In genomic region chr2:75532488-75532887, GRCh38 we compare ENCODE assay signal across 27 cellular contexts. TPM values are rescaled to one million over a fixed set of nuclear protein-coding genes. Genes with fewer than 3 reads are reported as not detected.
"Had no signal": no experiment of that assay in that cellular context is flagged by ENCODE, and none has a peak within 500 bp of the region (broad histone marks: within the 10 kb centered on the region; RNA-seq: fewer than 3 reads in every experiment).

No MANE protein-coding gene starts in this region.

- H3K27ac ChIP-seq: ascending aorta, cardiac muscle cell, KMS-11, SJCRH30, SK-N-MC had no signal

- DNase-seq: activated CD4-positive, alpha-beta T cell treated with anti-CD3 and anti-CD28 coated beads for 36 hours; activated CD4-positive, alpha-beta T cell treated with anti-CD3 and anti-CD28 coated beads, Interleukin-2, amount 10 ng/mL, durations not matched to agents 7 days and 5 days; activated CD4-positive, alpha-beta T cell treated with anti-CD3 and anti-CD28 coated beads, Interleukin-2, amount 50 U/mL, for 48 hours; activated CD8-positive, alpha-beta T cell treated with anti-CD3 and anti-CD28 coated beads, Interleukin-2, amount 10 ng/mL, durations not matched to agents 7 days and 5 days; activated gamma-delta T cell; activated naive CD4-positive, alpha-beta T cell treated with Interleukin-2 at 50 U/mL for 16 hours; activated naive CD8-positive, alpha-beta T cell treated with anti-CD3 and anti-CD28 coated beads, Interleukin-2, amount 10 ng/mL, durations not matched to agents 7 days and 5 days; activated T-cell treated with anti-CD3 and anti-CD28 coated beads, Interleukin-2, amount 50 U/mL, for 24 hours; amygdala; MM.1S; NCI-H1092; NCI-H1436 treated with DMSO at 0.1 percent for 48 hours; NCI-H1694 treated with DMSO at 0.1 percent for 48 hours; NCI-H2029; NCI-H345; NCI-H524 treated with DMSO at 0.1 percent for 48 hours; SHP77; SJCRH30; T1000 had no signal

- H3K4me3 ChIP-seq: ascending aorta, cardiac muscle cell, SJCRH30, SK-N-MC had no signal

- H3K9me3 ChIP-seq: ascending aorta, SJCRH30 had no signal

- H3K4me2 ChIP-seq: KMS-11 had no signal

- H3K27me3 ChIP-seq: ascending aorta, cardiac muscle cell had no signal

- H3K36me3 ChIP-seq: ascending aorta, cardiac muscle cell, SJCRH30 had no signal

- H3K9ac ChIP-seq: KMS-11 had no signal

- H3K4me1 ChIP-seq: ascending aorta, SJCRH30 had no signal

RNA-seq across cellular contexts. Expression of gene EVA1A, which starts 28.3 kb away (rescaled TPM):
- total RNA-seq: activated CD8-positive, alpha-beta T cell treated with anti-CD3 and anti-CD28 coated beads, Interleukin-2, amount 10 ng/mL, durations not matched to agents 7 days and 5 days; activated naive CD8-positive, alpha-beta T cell treated with anti-CD3 and anti-CD28 coated beads, Interleukin-2, amount 10 ng/mL, durations not matched to agents 7 days and 5 days; activated T-helper 2 cell treated with anti-CD3 and anti-CD28 coated beads, Interferon-gamma antibody, Interleukin-2, Interleukin-4, amounts not matched to agents 10 μg/mL and 5 μg/mL and 100 μg/mL, durations not matched to agents 14 hours and 24 hours and 36 hours; ascending aorta; NCI-H460; SJCRH30; T-helper 1 cell treated with Interleukin-12 subunit alpha and Interleukin-12 subunit beta and Interleukin-4 antibody, amounts not matched to agents 30 ng/mL and 1 ng/mL, for 36 hours; T-helper 2 cell treated with Interferon-gamma antibody and Interleukin-4, amounts not matched to agents 100 ng/mL and 5 ng/mL, for 36 hours had no signal
